25 cellular contexts compared by ENCODE assay signal in genomic region chr4:17932041-17932440, GRCh38.
DNase-seq lines count a peak whose midpoint lies in the region; ATAC-seq, FAIRE-seq and TF ChIP-seq lines count a peak whose summit lies in the region.
"Had no signal": no experiment of that assay in that cellular context is flagged by ENCODE, and none has a peak within 500 bp of the region (broad histone marks: within the 10 kb centered on the region; RNA-seq: fewer than 3 reads in every experiment).

No MANE protein-coding gene starts in this region.

- H4K91ac ChIP-seq in IMR-90 (ENCODE audit: insufficient read depth, low read depth, low read length): no peak overlapping the region

- H2AK9ac ChIP-seq in IMR-90 (replicated peaks; ENCODE audit: low read depth, low read length, poor library complexity): no peak overlapping the region

- intact Hi-C loops in IMR-90 (cut with micrococcal nuclease): loop anchor here (10.0 kb wide), 2 partner anchors 117 to 433 kb away; partner anchors contain the start of genes DCAF16 and NCAPG

- TF ChIP-seq RAD21 in IMR-90 (IDR thresholded peaks at IDR 0.05; ENCODE audit: low read length): no peak

- no peaks in the 10 kb centered on the region for H3K9me3 ChIP-seq in IMR-90 (ENCODE audit: control insufficient read depth, insufficient read depth, low read length)
- H3K9me3 ChIP-seq: HAP-1 had no signal

- H3K4me1 ChIP-seq in IMR-90 (ENCODE audit: control insufficient read depth, insufficient read depth, low read length) (no peaks in the 10 kb centered on the region), foreskin keratinocyte (peaks cover 11% of the 10 kb centered on the region)
- H3K4me1 ChIP-seq: Caco-2, HAP-1 had no signal

- no peak overlapping the region for H4K8ac ChIP-seq in IMR-90 (ENCODE audit: low read depth in 2 of 2, low read length in 2 of 2)

- 0 out of 2 replicates have a peak, but pooled peaks cover 2% of the 10 kb centered on the region for H3K36me3 ChIP-seq in IMR-90 (ENCODE audit: control insufficient read depth, insufficient read depth, low read length)
- H3K36me3 ChIP-seq: HAP-1 had no signal

- no peak overlapping the region for H2BK120ac ChIP-seq in IMR-90 (ENCODE audit: low read depth, low read length)

- no peak overlapping the region for H3K18ac ChIP-seq in IMR-90 (ENCODE audit: low read depth, low read length)

- no peak overlapping the region; the same call in 1 of the 2 replicates for H3K56ac ChIP-seq in IMR-90 (ENCODE audit: extremely low read depth, insufficient read depth, low read length)

- H3K27me3 ChIP-seq in IMR-90 (ENCODE audit: control insufficient read depth, insufficient read depth, low read length): no peaks in the 10 kb centered on the region
- no peaks in the 10 kb centered on the region for H3K27me3 ChIP-seq in foreskin keratinocyte

- H3K27ac ChIP-seq in IMR-90 (ENCODE audit: insufficient read depth, low read length) (no peak overlapping the region), foreskin keratinocyte (no peak overlapping the region)
- H3K27ac ChIP-seq: SK-N-MC had no signal

- FAIRE-seq in urothelium cell line (lab: Jason Lieb, UNC): no peak
- FAIRE-seq: GM12891 had no signal

- no peak overlapping the region for H3K23ac ChIP-seq in IMR-90 (ENCODE audit: low read depth, low read length)

- TF ChIP-seq CTCF in IMR-90 (conservative IDR thresholded peaks at IDR 0.05; ENCODE audit: low read depth, low read length) (no peak), epithelial cell of esophagus (IDR thresholded peaks at IDR 0.05; ENCODE audit: insufficient read depth, low read depth, low read length, missing control alignments) (no peak), foreskin keratinocyte (conservative IDR thresholded peaks at IDR 0.05) (no peak)

- no peak for TF ChIP-seq POLR2A in IMR-90 (IDR thresholded peaks at IDR 0.05; ENCODE audit: low read depth, low read length)

- no peak overlapping the region for H3K9ac ChIP-seq in IMR-90 (ENCODE audit: low read depth, low read length)

- H3K79me1 ChIP-seq in IMR-90 (ENCODE audit: low read depth in 1 of 2, low read length in 2 of 2): peaks cover 3 to 4% of the 10 kb centered on the region in 2 experiments; a peak in 3 of 4 replicates

- DNase-seq in AG08395 (ENCODE audit: low spot score) (peak; percentile 5), IMR-90 (peak; percentile 56), epithelial cell of esophagus (ENCODE audit: low read depth) (peak; percentile 53), foreskin keratinocyte (peak; percentile 18 to 54), 8988T (no peak), G401 (ENCODE audit: low spot score) (no peak), urothelium cell line (ENCODE audit: low spot score) (no peak), NCI-H345 (lab: John Stamatoyannopoulos, UW) (no peak)
- DNase-seq: C1 segment of cervical spinal cord; Caco-2; CD4-positive, alpha-beta memory T cell; GF-D8; GOT3; Karpas-422; MV-4-11; NCI-H1105; NCI-H1436 treated with DMSO at 0.1 percent for 48 hours; NCI-H1930; NCI-H446 treated with DMSO at 0.1 percent for 48 hours; NCI-H526 treated with DMSO at 0.1 percent for 48 hours; SHP77 treated with DMSO at 0.1 percent for 48 hours had no signal

- POLR2A ChIA-PET in IMR-90 (lab: Charles Lee; ENCODE audit: unreplicated experiment): no interaction called here

- no peak overlapping the region for H3K4ac ChIP-seq in IMR-90 (ENCODE audit: low read depth, low read length)

- CTCF ChIA-PET in IMR-90 (lab: Yijun Ruan, JAX): no interaction called here

- no peak overlapping the region for H2BK15ac ChIP-seq in IMR-90 (ENCODE audit: low read depth, low read length)

- in situ Hi-C loops in IMR-90 (cut with MboI; ENCODE audit: low sequenced_read_pairs) (no loop called here), G401 (cut with HindIII; ENCODE audit: low sequenced_read_pairs) (no loop called here)

- WGBS in IMR-90 (ENCODE audit: extremely low coverage in 2 of 2, insufficient read length in 1 of 2), 2 experiments: no CpG with 5 or more reads among the region's 3 CpGs

- no peak overlapping the region for H2AK5ac ChIP-seq in IMR-90 (ENCODE audit: low read depth, low read length)

- H4K5ac ChIP-seq in IMR-90 (ENCODE audit: low read depth, low read length): no peak overlapping the region

- ATAC-seq in IMR-90 (ENCODE audit: low read depth) (peak; percentile 46; the same call in 1 of the 2 replicates), foreskin keratinocyte (peak; percentile 83)
- ATAC-seq: Panc1 had no signal

- H2AFZ ChIP-seq in IMR-90 (replicated peaks; ENCODE audit: low read length, poor library complexity): no peak overlapping the region

- H4K20me1 ChIP-seq in IMR-90 (ENCODE audit: insufficient read depth, low read length): no peaks in the 10 kb centered on the region

- no peak overlapping the region for H3K4me2 ChIP-seq in IMR-90 (ENCODE audit: low read depth, low read length)

- no peak overlapping the region for H3K14ac ChIP-seq in IMR-90 (replicated peaks; ENCODE audit: low read depth, low read length)

- H3K9me1 ChIP-seq in IMR-90 (ENCODE audit: insufficient read depth, low read length): no peaks in the 10 kb centered on the region

- dilution Hi-C loops in IMR-90 (cut with HindIII; ENCODE audit: low sequenced_read_pairs, unreplicated experiment): no loop called here

- H2BK20ac ChIP-seq in IMR-90 (ENCODE audit: low read depth, low read length): no peak overlapping the region

- H2BK5ac ChIP-seq in IMR-90 (ENCODE audit: low read depth, low read length, poor library complexity, severe bottlenecking): no peak overlapping the region

- BruUV-seq in IMR-90 (replicated peaks; lab: Mats Ljungman, UMichigan): no TSS peak

- H3K4me3 ChIP-seq in IMR-90 (ENCODE audit: insufficient read depth, low read depth, low read length): no peak overlapping the region
- H3K4me3 ChIP-seq in epithelial cell of esophagus (ENCODE audit: low read length): no peak overlapping the region
- H3K4me3 ChIP-seq: HAP-1, SK-N-MC had no signal

TF ChIP-seq in IMR-90, 13 proteins besides CTCF, POLR2A, EP300 and RAD21:
- TF ChIP-seq CHD1 (IDR thresholded peaks at IDR 0.05; ENCODE audit: low read depth, low read length) (no peak), BHLHE40 (IDR thresholded peaks at IDR 0.05; ENCODE audit: low read depth, low read length) (no peak), MXI1 (IDR thresholded peaks at IDR 0.05; ENCODE audit: borderline replicate concordance, low read depth, low read length) (no peak), SMC3 (IDR thresholded peaks at IDR 0.05; ENCODE audit: low read depth, low read length) (no peak), RCOR1 (IDR thresholded peaks at IDR 0.05; ENCODE audit: insufficient replicate concordance, low read length) (no peak), CEBPB (IDR thresholded peaks at IDR 0.05; ENCODE audit: low read depth, low read length) (no peak), RFX5 (IDR thresholded peaks at IDR 0.05; ENCODE audit: low read depth, low read length) (no peak), MAZ (IDR thresholded peaks at IDR 0.05; ENCODE audit: borderline replicate concordance, low read depth, low read length) (no peak)
- TF ChIP-seq, protein P1, sequence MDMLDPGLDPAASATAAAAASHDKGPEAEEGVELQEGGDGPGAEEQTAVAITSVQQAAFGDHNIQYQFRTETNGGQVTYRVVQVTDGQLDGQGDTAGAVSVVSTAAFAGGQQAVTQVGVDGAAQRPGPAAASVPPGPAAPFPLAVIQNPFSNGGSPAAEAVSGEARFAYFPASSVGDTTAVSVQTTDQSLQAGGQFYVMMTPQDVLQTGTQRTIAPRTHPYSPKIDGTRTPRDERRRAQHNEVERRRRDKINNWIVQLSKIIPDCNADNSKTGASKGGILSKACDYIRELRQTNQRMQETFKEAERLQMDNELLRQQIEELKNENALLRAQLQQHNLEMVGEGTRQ (IDR thresholded peaks at IDR 0.05; ENCODE audit: low read depth, low read length): no peak

Comparison
In these comparisons a context has a peak if more than half of its experiments do, and no peak if none do; other contexts are left out.
1. DNase-seq: peak in AG08395 (single experiment), IMR-90 (single experiment), epithelial cell of esophagus (single experiment) and foreskin keratinocyte (2 of 2); none in 8988T (single experiment), G401 (single experiment), urothelium cell line (single experiment) and NCI-H345 (single experiment).